ENCODE assay signal across 1 cellular context in genomic region chr6:159789377-159790148, GRCh38.
A peak's percentile ranks its signal among the peaks of the same experiment; 100 is the strongest.
TF ChIP-seq lines count a peak whose summit lies in the region.

Gene TCP1, minus strand, starts transcription at chr6:159789602. Its CDS starts 134 bp downstream, at chr6:159789468.

TF ChIP-seq in H1, 55 proteins besides CTCF, POLR2A, EP300 and RAD21 (continued from another document):
- TF ChIP-seq E2F6 (IDR thresholded peaks at IDR 0.05) (peak; percentile 78), ASH2L (IDR thresholded peaks at IDR 0.05; ENCODE audit: low read length) (peak; percentile 14), SP2 (IDR thresholded peaks at IDR 0.05; ENCODE audit: low read length) (no peak), BRCA1 (IDR thresholded peaks at IDR 0.05; ENCODE audit: low read depth, low read length) (no peak), PHF8 (conservative IDR thresholded peaks at IDR 0.05; ENCODE audit: low read depth, low read length) (peak; percentile 82), KDM4A (IDR thresholded peaks at IDR 0.05; ENCODE audit: low read depth, low read length, severe bottlenecking) (peak; percentile 40), RBBP5 (IDR thresholded peaks at IDR 0.05; ENCODE audit: borderline replicate concordance, low read depth, low read length) (peak; percentile 21; the same call in 1 of the 2 replicates), SIN3A (conservative IDR thresholded peaks at IDR 0.05 in 1 of 2, IDR thresholded peaks at IDR 0.05 in 1 of 2; ENCODE audit: low read depth in 1 of 2, low read length in 2 of 2) (peak in 1 of 2 experiments; percentile 87; a peak in 2 of 4 replicates), TBP (IDR thresholded peaks at IDR 0.05; ENCODE audit: low read depth, low read length) (peak; percentile 93), GABPA (IDR thresholded peaks at IDR 0.05; ENCODE audit: borderline replicate concordance, insufficient read depth, low read length) (peak; percentile 86; the same call in 1 of the 2 replicates), JUN (IDR thresholded peaks at IDR 0.05; ENCODE audit: low read depth, low read length) (no peak), NRF1 (IDR thresholded peaks at IDR 0.05; ENCODE audit: low read depth, low read length) (peak; percentile 92), POLR2AphosphoS5 (IDR thresholded peaks at IDR 0.05; ENCODE audit: low read depth, low read length) (peak; percentile 96), NANOG (IDR thresholded peaks at IDR 0.05; ENCODE audit: insufficient read depth, low read depth, low read length, poor library complexity, severe bottlenecking) (no peak), KDM5A (IDR thresholded peaks at IDR 0.05; ENCODE audit: low read length) (0 out of 2 replicates have a peak, but pooled peaks have one; percentile 10), TAF7 (optimal IDR thresholded peaks at IDR 0.05; ENCODE audit: borderline replicate concordance, low read depth, low read length) (peak; percentile 96), SIRT6 (IDR thresholded peaks at IDR 0.05; ENCODE audit: low read length) (no peak), HDAC2 (IDR thresholded peaks at IDR 0.05; ENCODE audit: borderline replicate concordance in 1 of 2, low read depth in 2 of 2, low read length in 2 of 2) (peak in 1 of 2 experiments; percentile 51; a peak in 1 of 4 replicates), SP1 (IDR thresholded peaks at IDR 0.05; ENCODE audit: low read depth, low read length) (peak; percentile 50; the same call in 1 of the 2 replicates), CHD2 (IDR thresholded peaks at IDR 0.05; ENCODE audit: low read length) (no peak)
- TF ChIP-seq, protein P1, sequence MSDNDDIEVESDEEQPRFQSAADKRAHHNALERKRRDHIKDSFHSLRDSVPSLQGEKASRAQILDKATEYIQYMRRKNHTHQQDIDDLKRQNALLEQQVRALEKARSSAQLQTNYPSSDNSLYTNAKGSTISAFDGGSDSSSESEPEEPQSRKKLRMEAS (IDR thresholded peaks at IDR 0.05), result peak; percentile 70
